In the genomic region with DNA sequence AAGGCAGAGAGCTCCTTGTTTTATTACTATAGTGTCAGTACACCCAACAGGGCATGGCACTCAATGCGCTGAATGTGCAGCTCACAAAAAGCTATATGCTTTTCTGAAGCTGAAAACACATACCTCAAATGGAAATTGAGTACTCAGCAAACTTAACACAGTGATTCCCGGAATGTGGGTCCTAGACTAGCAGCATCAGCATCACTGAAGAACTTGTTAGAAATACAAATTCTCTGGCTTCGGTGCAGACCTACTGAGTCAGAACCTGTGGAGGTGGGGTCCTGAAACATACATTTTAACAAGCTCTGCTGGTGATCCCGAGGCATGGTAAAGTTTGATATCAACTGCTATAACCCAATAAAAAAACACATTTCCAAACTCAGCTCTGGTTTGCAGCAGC, we compare ENCODE assay signal across 25 cellular contexts. TPM values are rescaled to one million over a fixed set of nuclear protein-coding genes. Genes with fewer than 3 reads are reported as not detected.
DNase-seq lines count a peak whose midpoint lies in the region; ATAC-seq, FAIRE-seq and TF ChIP-seq lines count a peak whose summit lies in the region.
"Had no signal": no experiment of that assay in that cellular context is flagged by ENCODE, and none has a peak within 500 bp of the region (broad histone marks: within the 10 kb centered on the region; RNA-seq: fewer than 3 reads in every experiment).

No MANE protein-coding gene starts in this region.

- no peak overlapping the region for H4K8ac ChIP-seq in H1 (ENCODE audit: extremely low read depth, insufficient read depth, low read length)

- H2AK5ac ChIP-seq in H1 (ENCODE audit: low read depth, low read length) = 0 out of 2 replicates have a peak overlapping the region, but pooled peaks have one; percentile 20

- H3K27ac ChIP-seq in HUES48 (ENCODE audit: low read depth, low read length) = no peak overlapping the region
- no peak overlapping the region for H3K27ac ChIP-seq in H1 (ENCODE audit: low read depth, low read length)
- peak overlapping the region; percentile 34 for H3K27ac ChIP-seq in muscle layer of duodenum (ENCODE audit: low read length)
- peak overlapping the region; percentile 66 for H3K27ac ChIP-seq in suprapubic skin
- no peak overlapping the region for H3K27ac ChIP-seq in right lobe of liver
- no peak overlapping the region for H3K27ac ChIP-seq in small intestine (ENCODE audit: low read depth in 1 of 2, low read length in 1 of 2)
- H3K27ac ChIP-seq: C4-2B, GM23248 had no signal

- no peaks in the 10 kb centered on the region for H3K23me2 ChIP-seq in H1 (ENCODE audit: low read depth, low read length)

- H3K9me3 ChIP-seq in HUES48 (ENCODE audit: control insufficient read depth, insufficient read depth, low read length) = no peaks in the 10 kb centered on the region
- H3K9me3 ChIP-seq in H1 (ENCODE audit: insufficient read depth in 2 of 2, low read depth in 1 of 2, low read length in 1 of 2) = no peaks in the 10 kb centered on the region
- no peaks in the 10 kb centered on the region for H3K9me3 ChIP-seq in muscle layer of duodenum (ENCODE audit: control insufficient read depth in 1 of 2, low read length in 2 of 2)
- no peaks in the 10 kb centered on the region for H3K9me3 ChIP-seq in suprapubic skin
- no peaks in the 10 kb centered on the region for H3K9me3 ChIP-seq in right lobe of liver
- H3K9me3 ChIP-seq in small intestine (ENCODE audit: control insufficient read depth, low read depth) = no peaks in the 10 kb centered on the region
- H3K9me3 ChIP-seq: body of pancreas had no signal

- H3K79me1 ChIP-seq in H1 (ENCODE audit: low read depth, low read length) = no peaks in the 10 kb centered on the region

- H3K14ac ChIP-seq in H1 (ENCODE audit: insufficient read length) = no peak overlapping the region

- no peak overlapping the region for H3K4ac ChIP-seq in H1 (replicated peaks; ENCODE audit: insufficient read length, low read depth, low read length)

- no peak overlapping the region for H4K5ac ChIP-seq in H1 (ENCODE audit: insufficient read length, low read depth, low read length)

- H3K4me1 ChIP-seq in HUES48 (ENCODE audit: control insufficient read depth, insufficient read depth, low read length) (peaks cover 23% of the 10 kb centered on the region), H1 (replicated peaks in 1 of 4; ENCODE audit: control insufficient read depth in 3 of 4, insufficient read depth in 4 of 4, low read length in 3 of 4) (peaks cover 0 to 6% (median 3%) of the 10 kb centered on the region in 4 experiments; a peak in 4 of 7 replicates), muscle layer of duodenum (ENCODE audit: control insufficient read depth in 1 of 2, insufficient read depth in 2 of 2, low read length in 2 of 2) (peaks cover 5 to 11% of the 10 kb centered on the region in 2 donors), suprapubic skin (peaks cover 46% of the 10 kb centered on the region), right lobe of liver (no peaks in the 10 kb centered on the region), small intestine (ENCODE audit: control insufficient read depth in 2 of 2, insufficient read depth in 1 of 2, low read depth in 1 of 2, low read length in 1 of 2) (no peaks in the 10 kb centered on the region)
- H3K4me1 ChIP-seq: body of pancreas had no signal

- ATAC-seq in right lobe of liver = no peak
- ATAC-seq: effector memory CD8-positive, alpha-beta T cell; left colon; PC-3 had no signal

- H2BK12ac ChIP-seq in H1 (ENCODE audit: low read depth, low read length) = no peak overlapping the region

- TF ChIP-seq EP300 in H1 (IDR thresholded peaks at IDR 0.05; ENCODE audit: borderline replicate concordance in 1 of 2, low read depth in 2 of 2, low read length in 2 of 2) = no peak
- TF ChIP-seq EP300 in suprapubic skin (IDR thresholded peaks at IDR 0.05) = no peak

- no peak for TF ChIP-seq CTCF in H1 (IDR thresholded peaks at IDR 0.05; ENCODE audit: control extremely low read depth in 1 of 3, insufficient read depth in 1 of 3, low read depth in 1 of 3, low read length in 3 of 3)
- TF ChIP-seq CTCF in suprapubic skin (IDR thresholded peaks at IDR 0.05) = no peak
- no peak for TF ChIP-seq CTCF in right lobe of liver (IDR thresholded peaks at IDR 0.05)

- H3K36me3 ChIP-seq in HUES48 (ENCODE audit: control insufficient read depth, insufficient read depth, low read length) (no peaks in the 10 kb centered on the region), H1 (ENCODE audit: control insufficient read depth in 2 of 4, insufficient read depth in 4 of 4, low read length in 3 of 4) (no peaks in the 10 kb centered on the region), muscle layer of duodenum (ENCODE audit: control insufficient read depth in 1 of 2, insufficient read depth in 2 of 2, low read length in 2 of 2) (no peaks in the 10 kb centered on the region), suprapubic skin (no peaks in the 10 kb centered on the region), right lobe of liver (no peaks in the 10 kb centered on the region), small intestine (ENCODE audit: control insufficient read depth in 2 of 2, insufficient read depth in 2 of 2, low read length in 2 of 2) (no peaks in the 10 kb centered on the region)

- H3K9ac ChIP-seq in HUES48 (ENCODE audit: low read depth, low read length) = peak overlapping the region; percentile 15; the same call in 1 of the 2 replicates
- no peak overlapping the region for H3K9ac ChIP-seq in H1 (replicated peaks in 1 of 4; ENCODE audit: extremely low read depth in 1 of 4, low read depth in 3 of 4, low read length in 3 of 4)
- H3K9ac ChIP-seq: GM23248 had no signal

- H2AFZ ChIP-seq in H1 (ENCODE audit: low read length) = 0 out of 2 replicates have a peak overlapping the region, but pooled peaks have one; percentile 3
- H2AFZ ChIP-seq: GM23248 had no signal

- no peak overlapping the region for H4K91ac ChIP-seq in H1 (replicated peaks; ENCODE audit: insufficient read length, low read length)

- H2BK20ac ChIP-seq in H1 (ENCODE audit: low read length) = no peak overlapping the region

- no peaks in the 10 kb centered on the region for H3K79me2 ChIP-seq in H1 (ENCODE audit: control insufficient read depth in 1 of 2, insufficient read depth in 2 of 2, low read length in 2 of 2)

- no peak overlapping the region for H2BK120ac ChIP-seq in H1 (replicated peaks; ENCODE audit: low read depth, low read length)

- no peak for TF ChIP-seq RAD21 in H1 (IDR thresholded peaks at IDR 0.05 in 1 of 2, conservative IDR thresholded peaks at IDR 0.05 in 1 of 2; ENCODE audit: low read depth in 2 of 2, low read length in 2 of 2)

- peak overlapping the region in 1 of 2 experiments; percentile 29; a peak in 2 of 4 replicates for H3K4me2 ChIP-seq in H1 (ENCODE audit: insufficient read depth in 1 of 2, low read depth in 2 of 2, low read length in 2 of 2)

- no peaks in the 10 kb centered on the region for H3K27me3 ChIP-seq in HUES48 (ENCODE audit: control insufficient read depth, insufficient read depth, low read length)
- no peaks in the 10 kb centered on the region for H3K27me3 ChIP-seq in H1 (replicated peaks in 1 of 4; ENCODE audit: control insufficient read depth in 3 of 4, extremely low read depth in 1 of 4, insufficient read depth in 3 of 4, low read length in 3 of 4)
- no peaks in the 10 kb centered on the region for H3K27me3 ChIP-seq in muscle layer of duodenum (ENCODE audit: low read depth, low read length)
- H3K27me3 ChIP-seq in suprapubic skin = no peaks in the 10 kb centered on the region
- H3K27me3 ChIP-seq in right lobe of liver = no peaks in the 10 kb centered on the region
- no peaks in the 10 kb centered on the region for H3K27me3 ChIP-seq in small intestine (ENCODE audit: control insufficient read depth in 2 of 2, insufficient read depth in 2 of 2, low read length in 2 of 2)
- H3K27me3 ChIP-seq: body of pancreas had no signal

- H3K4me3 ChIP-seq in HUES48 (ENCODE audit: low read depth, low read length) = peak overlapping the region; percentile 26; the same call in 1 of the 2 replicates
- no peak overlapping the region for H3K4me3 ChIP-seq in H1 (ENCODE audit: extremely low read depth in 1 of 4, insufficient read depth in 2 of 4, low read depth in 3 of 4, low read length in 4 of 4)
- no peak overlapping the region for H3K4me3 ChIP-seq in muscle layer of duodenum (ENCODE audit: low read depth in 1 of 2, low read length in 2 of 2)
- no peak overlapping the region for H3K4me3 ChIP-seq in suprapubic skin
- no peak overlapping the region for H3K4me3 ChIP-seq in right lobe of liver
- no peak overlapping the region for H3K4me3 ChIP-seq in small intestine (ENCODE audit: low read depth in 1 of 2, low read length in 2 of 2)
- H3K4me3 ChIP-seq: body of pancreas, GM23248 had no signal

- H3K56ac ChIP-seq in H1 (replicated peaks; ENCODE audit: insufficient read length, low read depth, low read length) = no peak overlapping the region

- WGBS in H1 (ENCODE audit: extremely low coverage in 1 of 2, insufficient coverage in 1 of 2, insufficient read length in 1 of 2, insufficient replicate concordance in 2 of 2, low coverage in 1 of 2, low lambda C conversion rate in 2 of 2, missing lambda C conversion rate in 1 of 2), 2 experiments = 63% methylated on average over 4 of the region's 4 CpGs; no CpG with 5 or more reads in 1 of the 2 experiments
- 89% methylated on average over 4 of the region's 4 CpGs for WGBS in suprapubic skin
- WGBS in right lobe of liver (ENCODE audit: insufficient coverage, low coverage, low lambda C conversion rate, missing lambda C conversion rate) = 62% methylated on average over 4 of the region's 4 CpGs
- 75 to 76% (median 76%) methylated on average over 4 of the region's 4 CpGs for WGBS in small intestine, 3 donors

- FAIRE-seq in H1 (lab: Jason Lieb, UNC) (no peak), RCC 7860 (lab: Jason Lieb, UNC) (no peak), small intestine (lab: Jason Lieb, UNC) (no peak)
- FAIRE-seq: colon had no signal

- no peak overlapping the region; the same call in 1 of the 2 replicates for H2BK15ac ChIP-seq in H1 (ENCODE audit: low read length)

- DNase-seq in H1 (ENCODE audit: low read depth in 1 of 2, low spot score in 2 of 2) (peak in 1 of 2 experiments; percentile 19), suprapubic skin (ENCODE audit: low spot score in 2 of 2) (no peak), cerebellum (ENCODE audit: low spot score) (no peak), RCC 7860 (ENCODE audit: low spot score) (no peak), right lobe of liver (no peak), small intestine (no peak)
- DNase-seq: activated CD4-positive, alpha-beta T cell treated with anti-CD3 and anti-CD28 coated beads, Interleukin-2, amount 50 U/mL, for 1 hour; activated CD8-positive, alpha-beta memory T cell treated with anti-CD3 and anti-CD28 coated beads, Interleukin-2, amount 50 U/mL, for 48 hours; activated naive CD8-positive, alpha-beta T cell treated with anti-CD3 and anti-CD28 coated beads for 36 hours; body of pancreas; Calu3; effector memory CD8-positive, alpha-beta T cell; GM23248; left colon; NCI-H2081; PC-3; stimulated activated CD4-positive, alpha-beta T cell treated with anti-CD3 and anti-CD28 coated beads, Interleukin-4, amount 100 ng/mL, for 1 hour; stimulated activated naive CD4-positive, alpha-beta T cell had no signal

- intact Hi-C loops in right lobe of liver (cut with DNase I) = no loop called here

- no peak overlapping the region for H3K18ac ChIP-seq in H1 (ENCODE audit: extremely low read depth, low read length)

- H3K23ac ChIP-seq in H1 (ENCODE audit: insufficient read length) = no peak overlapping the region

- H2BK5ac ChIP-seq in H1 (ENCODE audit: low read depth, low read length) = no peak overlapping the region

- POLR2A ChIA-PET in H1 (lab: Charles Lee; ENCODE audit: partially characterized antibody) = interaction anchor here (1.4 kb wide), 1 partner anchor 9 kb away, joined by 3 read pairs; no protein-coding TSS in a partner anchor

- no peaks in the 10 kb centered on the region for H4K20me1 ChIP-seq in H1 (replicated peaks in 1 of 2; ENCODE audit: control insufficient read depth in 1 of 2, insufficient read depth in 2 of 2, low read length in 2 of 2)

- CTCF ChIA-PET in H1 (lab: Charles Lee; ENCODE audit: partially characterized antibody) = interaction anchor here (0.7 to 3.8 kb wide), 6 partner anchors 9 to 61 kb away, joined by 3 to 33 read pairs (median 4); a partner anchor contains a TSS

- TF ChIP-seq POLR2A in H1 (IDR thresholded peaks at IDR 0.05; ENCODE audit: control extremely low read depth in 1 of 2, low read depth in 2 of 2, low read length in 2 of 2) (no peak), suprapubic skin (IDR thresholded peaks at IDR 0.05) (no peak), right lobe of liver (IDR thresholded peaks at IDR 0.05) (no peak)

RNA-seq across cellular contexts. Expression of a gene that starts 14.9 kb away (rescaled TPM):
- total RNA-seq in H1 (2021; fragmentation: NEBNext Ultra II Directional; extraction: Animal tissue kit (Norgen Biotek cat#: 25700)) = 0.55 and 0.86 TPM in 2 replicates
- 0.12 and 0.27 TPM in 2 replicates for polyA plus RNA-seq in H1 (2011; rRNA removed)
- polyA plus RNA-seq in H1 (2011; cell fraction: cytosol; rRNA removed) = 0.35 TPM
- 0.33 TPM for polyA plus RNA-seq in H1 (2011; cell fraction: nucleus; rRNA removed)
- polyA plus RNA-seq in H1 (2012, experiment 1 of 2) = 0.17 to 0.80 TPM (median 0.62 TPM) in 4 replicates
- polyA plus RNA-seq in H1 (2012, experiment 2 of 2) = 0.17 TPM
- 0.85 TPM for polyA plus RNA-seq in H1 (2013, experiment 1 of 2)
- 0.48 TPM for polyA plus RNA-seq in H1 (2013, experiment 2 of 2)
- 0.09 and 0.20 TPM in 2 replicates for polyA minus RNA-seq in H1 (2011; rRNA and poly(A)+ RNA removed)
- polyA minus RNA-seq in H1 (2011; cell fraction: cytosol; rRNA and poly(A)+ RNA removed) = not detected
- polyA minus RNA-seq in H1 (2011; cell fraction: nucleus; rRNA and poly(A)+ RNA removed) = 2.2 TPM
- 10 to 100 TPM in 2 of 4 donors, 1 to 10 TPM in 2; 7.7 to 23.9 (median 10.9) TPM for total RNA-seq in suprapubic skin
- 20.7 TPM for total RNA-seq in cerebellum
- total RNA-seq in right lobe of liver = 1 to 10 TPM in 3 of 6 experiments, under 1 TPM in 3; 0.68 to 2.1 (median 1.0) TPM
- polyA plus RNA-seq in small intestine = 1 to 10 TPM in 2 of 3 donors, under 1 TPM in 1; 0.45 to 4.9 (median 1.1) TPM
- total RNA-seq: activated naive CD8-positive, alpha-beta T cell treated with anti-CD3 and anti-CD28 coated beads for 36 hours; activated T-helper 2 cell treated with anti-CD3 and anti-CD28 coated beads, Interferon-gamma antibody, Interleukin-2, Interleukin-4, amounts not matched to agents 10 μg/mL and 5 μg/mL and 100 μg/mL, durations not matched to agents 14 hours and 24 hours and 36 hours; glomerular endothelial cell; GM23248; M059J; PC-3 had no signal
- polyA plus RNA-seq: GM23248 had no signal

Comparison
In these comparisons a context has a peak if more than half of its experiments do, and no peak if none do; other contexts are left out.
1. H3K27ac ChIP-seq: peak in muscle layer of duodenum (single experiment) and suprapubic skin (single experiment); none in HUES48 (single experiment), H1 (single experiment), right lobe of liver (0 of 3) and small intestine (0 of 2).